25 cellular contexts compared by ENCODE assay signal in the genomic region with DNA sequence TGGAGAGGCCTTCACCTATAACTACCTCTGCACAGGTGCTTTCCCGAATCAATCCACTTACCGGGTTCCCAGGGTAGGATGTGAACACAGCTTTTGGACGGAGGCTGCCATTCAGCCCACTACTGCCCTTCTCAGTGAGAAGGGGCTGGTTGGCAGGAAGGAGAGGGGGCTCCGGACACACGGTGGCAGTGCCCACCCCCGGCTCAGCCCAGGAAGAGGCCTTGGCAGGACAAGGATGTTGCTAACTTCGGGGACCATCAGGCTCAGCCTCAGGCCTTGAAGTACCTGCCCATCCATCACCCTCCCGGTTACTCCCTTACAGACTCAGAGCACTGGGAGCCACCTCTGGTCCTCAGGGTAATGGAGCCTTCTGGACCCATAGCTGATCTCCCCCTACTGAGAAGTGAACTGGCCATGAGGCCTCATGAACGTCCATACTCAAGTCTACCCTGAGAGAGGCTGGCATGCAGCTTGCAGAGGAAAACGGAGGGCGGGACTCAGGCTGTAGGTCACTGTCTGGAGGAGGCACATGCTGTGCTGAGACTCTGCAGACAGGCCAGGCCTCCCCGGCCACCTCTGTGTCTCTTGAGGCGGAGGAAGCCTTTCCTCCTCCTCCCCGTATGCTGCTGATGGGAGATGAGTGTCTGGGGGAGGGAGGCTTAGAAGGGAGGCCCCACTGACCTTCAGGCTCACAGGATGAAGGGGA.
"Had no signal": no experiment of that assay in that cellular context is flagged by ENCODE, and none has a peak within 500 bp of the region (broad histone marks: within the 10 kb centered on the region; RNA-seq: fewer than 3 reads in every experiment).

No MANE protein-coding gene starts in this region.

- H3K27ac Mint-ChIP-seq: activated naive CD8-positive, alpha-beta T cell treated with anti-CD3 and anti-CD28 coated beads, Interleukin-2, amount 10 ng/mL, durations not matched to agents 7 days and 5 days; dendritic cell treated with granulocyte-macrophage colony-stimulating factor and Interleukin-4, amounts not matched to agents 40 ng/mL and 50 ng/mL, for 4 days; stimulated activated memory B cell treated with anti-CD40 and anti-IgM and Interleukin-4, amounts not matched to agents 10 μg/mL and 1 μg/mL and 100 μg/mL, for 72 hours; T-helper 17 cell had no signal

- H3K9me3 Mint-ChIP-seq: activated naive CD8-positive, alpha-beta T cell treated with anti-CD3 and anti-CD28 coated beads, Interleukin-2, amount 10 ng/mL, durations not matched to agents 7 days and 5 days; dendritic cell treated with granulocyte-macrophage colony-stimulating factor and Interleukin-4, amounts not matched to agents 40 ng/mL and 50 ng/mL, for 4 days; neural crest cell; stimulated activated memory B cell treated with anti-CD40 and anti-IgM and Interleukin-4, amounts not matched to agents 10 μg/mL and 1 μg/mL and 100 μg/mL, for 72 hours had no signal

- H3K4me3 ChIP-seq: esophagus squamous epithelium, left lung, right lobe of liver, skin epidermis, testis, transverse colon, vagina had no signal

- H3K36me3 ChIP-seq: brain microvascular endothelial cell, esophagus squamous epithelium, left lung, right lobe of liver, transverse colon, vagina, WERI-Rb-1 had no signal

- H3K4me2 ChIP-seq: SK-N-SH had no signal

- H3K27me3 ChIP-seq: right lobe of liver, testis, vagina had no signal

- H3K27ac ChIP-seq: brain microvascular endothelial cell, epithelial cell of prostate, esophagus squamous epithelium, left lung, right lobe of liver, skin epidermis, testis, transverse colon, vagina, WERI-Rb-1 had no signal

- H3K9me3 ChIP-seq: esophagus squamous epithelium, left lung, right lobe of liver, SK-N-SH, testis, transverse colon, vagina had no signal

- H3K4me1 Mint-ChIP-seq: activated naive CD8-positive, alpha-beta T cell treated with anti-CD3 and anti-CD28 coated beads, Interleukin-2, amount 10 ng/mL, durations not matched to agents 7 days and 5 days; stimulated activated memory B cell treated with anti-CD40 and anti-IgM and Interleukin-4, amounts not matched to agents 10 μg/mL and 1 μg/mL and 100 μg/mL, for 72 hours had no signal

- H3K4me1 ChIP-seq: left lung, right lobe of liver, testis had no signal

- DNase-seq: activated CD4-positive, alpha-beta T cell treated with anti-CD3 and anti-CD28 coated beads for 48 hours; activated CD4-positive, alpha-beta T cell treated with anti-CD3 and anti-CD28 coated beads, Interleukin-2, amount 50 U/mL, for 48 hours; activated CD8-positive, alpha-beta memory T cell treated with anti-CD3 and anti-CD28 coated beads for 24 hours; activated effector memory CD4-positive, alpha-beta T cell treated with Interleukin-2 at 50 U/mL for 16 hours; activated naive CD4-positive, alpha-beta T cell treated with Interleukin-2 at 50 U/mL for 16 hours; activated naive CD8-positive, alpha-beta T cell treated with anti-CD3 and anti-CD28 coated beads, Interleukin-2, amount 10 ng/mL, durations not matched to agents 7 days and 5 days; brain microvascular endothelial cell; effector CD8-positive, alpha-beta T cell; esophagus squamous epithelium; foreskin melanocyte; right lobe of liver; SK-N-SH; stimulated activated CD4-positive, alpha-beta T cell treated with anti-CD3 and anti-CD28 coated beads, Interleukin-4, amount 100 ng/mL, for 24 hours; T-helper 17 cell; T1000; testis; transverse colon; WERI-Rb-1 had no signal

- H3K27me3 Mint-ChIP-seq: T-helper 17 cell had no signal

- H3K9ac ChIP-seq: SK-N-SH had no signal

- H3K36me3 Mint-ChIP-seq: activated naive CD8-positive, alpha-beta T cell treated with anti-CD3 and anti-CD28 coated beads, Interleukin-2, amount 10 ng/mL, durations not matched to agents 7 days and 5 days; stimulated activated memory B cell treated with anti-CD40 and anti-IgM and Interleukin-4, amounts not matched to agents 10 μg/mL and 1 μg/mL and 100 μg/mL, for 72 hours had no signal

- H3K4me3 Mint-ChIP-seq: activated naive CD8-positive, alpha-beta T cell treated with anti-CD3 and anti-CD28 coated beads, Interleukin-2, amount 10 ng/mL, durations not matched to agents 7 days and 5 days; dendritic cell treated with granulocyte-macrophage colony-stimulating factor and Interleukin-4, amounts not matched to agents 40 ng/mL and 50 ng/mL, for 4 days; neural crest cell; stimulated activated memory B cell treated with anti-CD40 and anti-IgM and Interleukin-4, amounts not matched to agents 10 μg/mL and 1 μg/mL and 100 μg/mL, for 72 hours; T-helper 17 cell had no signal
